In the genomic region with DNA sequence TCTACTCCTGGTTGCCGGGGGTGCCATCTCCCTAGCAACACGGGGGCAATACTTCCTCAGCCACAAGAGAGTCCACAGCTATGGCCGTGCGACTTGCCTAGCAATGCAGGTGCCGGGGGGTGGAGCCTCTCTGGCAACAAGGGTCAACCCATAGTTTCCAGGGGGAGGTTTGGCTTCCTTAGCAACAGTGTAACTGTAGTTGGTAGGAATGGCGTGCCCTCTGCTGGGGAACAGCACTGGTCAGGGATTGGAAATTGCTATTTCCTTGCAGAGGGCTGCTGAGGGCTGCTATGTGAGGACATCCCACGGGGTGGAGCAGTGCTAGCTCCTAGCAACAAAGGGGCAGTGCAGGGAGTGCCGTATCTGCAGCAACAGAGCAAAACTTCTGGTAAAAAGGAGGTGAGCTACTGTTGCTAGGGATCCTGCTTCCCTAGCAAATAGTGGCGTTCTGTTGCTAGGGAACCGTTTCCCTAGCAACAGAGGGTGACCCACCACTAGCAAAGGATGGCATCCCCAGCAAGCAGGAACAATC, we compare ENCODE assay signal across 2 cellular contexts.
TF ChIP-seq lines count a peak whose summit lies in the region.

No MANE protein-coding gene starts in this region.

TF ChIP-seq in A549, 52 proteins besides CTCF, POLR2A, EP300 and RAD21:
- TF ChIP-seq RFX5 (IDR thresholded peaks at IDR 0.05) (peak; percentile 85), EHF (CRISPR knock-in tag; IDR thresholded peaks at IDR 0.05) (no peak)

TF ChIP-seq in IMR-90, 13 proteins besides CTCF, POLR2A, EP300 and RAD21:
- no peak for TF ChIP-seq MAFK (IDR thresholded peaks at IDR 0.05; ENCODE audit: low read depth, low read length)
- TF ChIP-seq SMC3 (IDR thresholded peaks at IDR 0.05; ENCODE audit: low read depth, low read length): peak; percentile 43; the same call in 1 of the 2 replicates
- 0 out of 2 replicates have a peak, but pooled peaks have one; percentile 4 for TF ChIP-seq MAZ (IDR thresholded peaks at IDR 0.05; ENCODE audit: borderline replicate concordance, low read depth, low read length)
- no peak for TF ChIP-seq CHD1 (IDR thresholded peaks at IDR 0.05; ENCODE audit: low read depth, low read length)
